Comparison of ENCODE assay signal across 9 cellular contexts in the genomic region with DNA sequence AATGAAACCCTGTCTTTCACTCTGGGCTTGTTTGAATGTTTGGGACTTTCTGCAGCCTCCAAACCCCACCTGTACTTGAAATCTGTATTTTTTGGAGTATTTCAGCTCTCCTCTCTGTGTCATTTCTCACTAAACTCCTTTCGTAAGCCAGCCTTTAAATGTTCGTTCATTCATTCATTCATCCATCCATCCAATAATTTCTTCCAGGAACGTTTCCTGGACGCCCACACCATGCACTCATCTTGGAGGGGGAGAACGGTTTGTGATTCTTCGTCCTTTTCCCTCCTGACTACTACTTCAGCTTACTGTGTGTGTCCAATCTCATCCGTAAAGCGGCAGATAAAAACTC. TPM values are rescaled to one million over a fixed set of nuclear protein-coding genes. Genes with fewer than 3 reads are reported as not detected.
DNase-seq lines count a peak whose midpoint lies in the region; ATAC-seq and TF ChIP-seq lines count a peak whose summit lies in the region.
"Had no signal": no experiment of that assay in that cellular context is flagged by ENCODE, and none has a peak within 500 bp of the region (broad histone marks: within the 10 kb centered on the region; RNA-seq: fewer than 3 reads in every experiment).

No MANE protein-coding gene starts in this region.

- POLR2A ChIA-PET in Caco-2 (lab: Charles Lee), result no interaction called here

- peak overlapping the region; percentile 39 for H3K4me3 ChIP-seq in Caco-2 (ENCODE audit: low read depth, low read length)
- H3K4me3 ChIP-seq in colonic mucosa, result peak overlapping the region; percentile 96

- intact Hi-C loops in Caco-2 (cut with micrococcal nuclease; ENCODE audit: unreplicated experiment) (loop anchor here (1.0 kb wide), 1 partner anchor 45 kb away; no protein-coding TSS in a partner anchor), colonic mucosa (cut with DNase I) (loop anchor here (5.0 kb wide), 1 partner anchor 37 kb away; no protein-coding TSS in a partner anchor)

- peak overlapping the region in 1 of 2 donors; percentile 76 for H3K9ac ChIP-seq in colonic mucosa (ENCODE audit: low read depth in 2 of 2, low read length in 2 of 2)

- H3K36me3 ChIP-seq in Caco-2 (ENCODE audit: control insufficient read depth, insufficient read depth, low read length), result no peaks in the 10 kb centered on the region
- H3K36me3 ChIP-seq in colonic mucosa, result no peaks in the 10 kb centered on the region
- H3K36me3 ChIP-seq: ascending aorta had no signal

- H3K4me1 ChIP-seq in Caco-2 (peaks cover 7% of the 10 kb centered on the region), colonic mucosa (peaks cover under 1% of the 10 kb centered on the region), foreskin keratinocyte (peaks cover 17% of the 10 kb centered on the region)

- no TSS peak for BruUV-seq in Caco-2 (replicated peaks; lab: Mats Ljungman, UMichigan)

- H3K27me3 ChIP-seq in Caco-2 (replicated peaks; ENCODE audit: control insufficient read depth, insufficient read depth, low read length) (no peaks in the 10 kb centered on the region), colonic mucosa (no peaks in the 10 kb centered on the region), foreskin keratinocyte (no peaks in the 10 kb centered on the region)
- H3K27me3 ChIP-seq: ascending aorta had no signal

- CTCF ChIA-PET in Caco-2 (lab: Charles Lee), result interaction anchor here (1.9 kb wide), 1 partner anchor 45 kb away, joined by 10 read pairs; no protein-coding TSS in a partner anchor

- peaks cover 25% of the 10 kb centered on the region for H3K4me1 Mint-ChIP-seq in Caco-2 (ENCODE audit: low read depth, unreplicated experiment)

- H3K9me3 ChIP-seq in Caco-2, result no peaks in the 10 kb centered on the region
- no peaks in the 10 kb centered on the region for H3K9me3 ChIP-seq in colonic mucosa
- H3K9me3 ChIP-seq: ascending aorta had no signal

- peak overlapping the region; percentile 68 for H3K27ac Mint-ChIP-seq in Caco-2 (ENCODE audit: unreplicated experiment)

- H3K4me3 Mint-ChIP-seq in Caco-2 (ENCODE audit: unreplicated experiment), result peak overlapping the region; percentile 76

- H3K27me3 Mint-ChIP-seq in Caco-2 (ENCODE audit: insufficient read depth, unreplicated experiment), result no peaks in the 10 kb centered on the region

- peak overlapping the region; percentile 28 for H3K27ac ChIP-seq in colonic mucosa
- no peak overlapping the region for H3K27ac ChIP-seq in foreskin keratinocyte

- TF ChIP-seq CTCF in Caco-2 (IDR thresholded peaks at IDR 0.05; ENCODE audit: insufficient read depth in 1 of 2, low read depth in 1 of 2, low read length in 1 of 2, severe bottlenecking in 1 of 2, unreplicated experiment in 1 of 2), result no peak
- no peak for TF ChIP-seq CTCF in colonic mucosa (IDR thresholded peaks at IDR 0.05)
- no peak for TF ChIP-seq CTCF in omental fat pad (IDR thresholded peaks at IDR 0.05)
- TF ChIP-seq CTCF in foreskin keratinocyte (conservative IDR thresholded peaks at IDR 0.05), result no peak

- peak; percentile 1 for ATAC-seq in omental fat pad (ENCODE audit: low FRiP score)
- ATAC-seq in foreskin keratinocyte, result no peak
- ATAC-seq in GM19463 (IDR thresholded peaks at IDR 0.05; ENCODE audit: unreplicated experiment), result no peak

- DNase-seq in Caco-2 (no peak), HT1080 (ENCODE audit: low read depth) (peak; percentile 16), colonic mucosa (no peak), omental fat pad (ENCODE audit: low spot score) (no peak), NOMO-1 treated with DMSO at 0.1 percent for 48 hours (lab: John Stamatoyannopoulos, UW; ENCODE audit: unreplicated experiment) (no peak), foreskin keratinocyte (no peak), RKO (ENCODE audit: low spot score) (no peak)

- peaks cover 5% of the 10 kb centered on the region for H3K36me3 Mint-ChIP-seq in Caco-2 (ENCODE audit: insufficient read depth, unreplicated experiment)

- H3K9me3 Mint-ChIP-seq in Caco-2 (ENCODE audit: unreplicated experiment), result no peaks in the 10 kb centered on the region

RNA-seq across cellular contexts. Expression of a gene that starts 0.6 kb away (rescaled TPM):
- 15.4 and 16.0 TPM in 2 replicates for total RNA-seq in Caco-2 (2022)
- total RNA-seq in HT1080 (2014; rRNA removed; shearing (Covaris generic)), result 3.3 and 4.6 TPM in 2 replicates
- polyA plus RNA-seq in HT1080 (2015; cell fraction: cytosol; rRNA removed), result 2.1 and 2.6 TPM in 2 replicates
- 4.4 and 4.5 TPM in 2 replicates for polyA plus RNA-seq in HT1080 (2015; cell fraction: nucleus; rRNA removed)
- total RNA-seq in colonic mucosa, result 10 to 100 TPM in 1 of 2 donors, 1 to 10 TPM in 1; 6.6 to 12.7 TPM
- 10 to 100 TPM; 12.0 to 45.8 (median 22.3) TPM for total RNA-seq in omental fat pad
- 4.9 and 6.2 TPM in 2 replicates for total RNA-seq in foreskin keratinocyte
- polyA plus RNA-seq in foreskin keratinocyte, result 4.0 and 4.1 TPM in 2 replicates
